Comparison of ENCODE assay signal across 8 cellular contexts in the genomic region with DNA sequence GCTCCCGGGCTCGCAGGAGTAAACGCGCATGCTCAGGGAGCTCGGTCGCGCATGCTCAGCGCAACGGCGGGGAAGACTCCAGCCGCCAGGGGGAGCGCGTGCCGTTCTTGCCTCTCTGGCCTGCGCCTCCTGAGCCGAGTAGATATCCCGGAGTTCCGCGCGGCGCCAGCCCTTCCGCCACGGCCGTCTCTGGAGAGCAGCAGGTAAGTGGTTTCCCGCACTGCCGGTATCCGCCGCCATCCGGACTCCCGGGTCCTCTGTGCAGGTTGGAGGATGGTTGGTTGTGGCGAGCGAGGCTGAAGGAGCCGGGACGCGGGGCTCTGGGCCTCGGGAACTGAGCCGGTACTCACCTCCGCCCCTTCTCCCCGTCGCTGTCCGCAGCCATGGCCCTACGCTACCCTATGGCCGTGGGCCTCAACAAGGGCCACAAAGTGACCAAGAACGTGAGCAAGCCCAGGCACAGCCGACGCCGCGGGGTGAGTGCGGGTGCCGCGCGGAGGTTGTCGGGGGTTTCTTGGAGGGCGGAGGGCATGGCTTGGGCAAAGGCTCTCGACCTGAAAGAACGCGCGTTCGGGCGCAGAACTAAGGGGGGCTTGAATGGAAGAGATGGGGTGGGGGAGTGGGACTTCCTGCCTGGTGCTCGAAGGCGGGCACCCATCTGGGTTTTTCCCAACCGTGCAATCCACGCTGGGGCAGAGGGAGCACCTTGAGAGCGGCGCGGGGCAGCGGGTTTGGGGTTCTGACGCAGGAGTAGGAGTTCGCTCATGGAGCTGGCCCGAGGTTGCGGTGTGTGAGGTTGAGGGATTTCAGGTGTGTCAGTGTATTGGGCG. TPM values are rescaled to one million over a fixed set of nuclear protein-coding genes. Genes with fewer than 3 reads are reported as not detected.
A peak's percentile ranks its signal among the peaks of the same experiment; 100 is the strongest.
DNase-seq lines count a peak whose midpoint lies in the region; ATAC-seq and TF ChIP-seq lines count a peak whose summit lies in the region.

A gene (plus strand): TSS at position 171 of the 830 bp plus-strand sequence. CDS start 213 bp downstream, at position 384.

- H3K27me3 ChIP-seq in spleen (replicated peaks in 1 of 7): no peaks in the 10 kb centered on the region

- ATAC-seq in GM18520 (IDR thresholded peaks at IDR 0.05; ENCODE audit: unreplicated experiment) (peak; percentile 39), HG03159 (IDR thresholded peaks at IDR 0.05; ENCODE audit: unreplicated experiment) (peak; percentile 36)

- peak within 1 kb of the TSS; percentile 90 to 94 (median 93) for H3K27ac ChIP-seq in spleen

- intact Hi-C loops in spleen (cut with DNase I; ENCODE audit: low total_unique reads): no loop called here

- peak within 1 kb of the TSS; percentile 65 to 93 (median 80) for H3K4me3 ChIP-seq in spleen

- H3K9me3 ChIP-seq in spleen: no peaks in the 10 kb centered on the region

- H3K4me1 ChIP-seq in spleen: peaks cover 15 to 80% (median 60%) of the 10 kb centered on the region in 6 donors

- TF ChIP-seq POLR2A in spleen (IDR thresholded peaks at IDR 0.05): peak; percentile 38 to 75 (median 61)

- TF ChIP-seq CTCF in spleen (IDR thresholded peaks at IDR 0.05 in 8 of 11, conservative IDR thresholded peaks at IDR 0.05 in 3 of 11): peak; percentile 97 to 100 (median 99)

- peaks cover under 1 to 42% (median 37%) of the 10 kb centered on the region in 6 donors for H3K36me3 ChIP-seq in spleen

- peak; percentile 95 for DNase-seq in 8988T
- peak; percentile 97 for DNase-seq in NCI-H345 (lab: John Stamatoyannopoulos, UW)
- DNase-seq in activated CD4-positive, CD25-positive, alpha-beta regulatory T cell (lab: John Stamatoyannopoulos, UW): peak; percentile 96 to 99 (median 98)
- DNase-seq in central memory CD4-positive, alpha-beta T cell: peak; percentile 97
- DNase-seq in inferior parietal cortex (ENCODE audit: extremely low spot score): peak; percentile 98
- peak; percentile 100 for DNase-seq in spleen

- WGBS in spleen, 5 donors: 0 to 2% (median 1%) methylated on average over 59 to 73 of the region's 73 CpGs

RNA-seq across cellular contexts. Expression of the gene that starts here (rescaled TPM):
- 100 to 1,000 TPM; 294 to 922 (median 652) TPM for total RNA-seq in spleen
- 1,000 to 10,000 TPM; 2,501 to 2,825 (median 2,795) TPM for polyA plus RNA-seq in spleen

Comparison
In these comparisons a context has a peak if more than half of its experiments do, and no peak if none do; other contexts are left out.
1. Peak in every context shown above with its lines: DNase-seq, ATAC-seq, H3K4me3 ChIP-seq and H3K27ac ChIP-seq.